In the genomic region with DNA sequence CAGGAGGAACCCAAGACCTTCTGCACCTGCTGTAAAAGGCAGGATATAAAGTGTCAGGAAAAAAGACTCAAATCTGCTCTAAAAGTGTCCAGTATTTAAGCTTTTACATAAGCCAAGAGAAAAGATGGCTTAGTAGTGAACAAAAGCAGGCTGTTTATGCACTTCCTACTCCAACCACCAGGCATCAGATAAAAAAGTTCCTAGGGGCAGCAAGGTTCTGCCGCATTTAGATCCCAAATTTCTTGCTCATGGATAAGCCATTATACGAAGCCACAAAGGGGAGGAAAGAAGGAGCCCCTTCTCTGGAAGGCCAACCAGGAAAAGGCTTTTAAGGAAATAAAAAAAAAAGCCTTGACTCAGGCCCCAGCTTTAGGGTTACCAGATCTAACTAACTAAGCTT, we compare ENCODE assay signal across 1 cellular context.
TF ChIP-seq lines count a peak whose summit lies in the region.

No MANE protein-coding gene starts in this region.

TF ChIP-seq in SK-N-SH, 30 proteins besides CTCF, POLR2A, EP300 and RAD21 (continued from another document):
- TF ChIP-seq, protein P1, sequence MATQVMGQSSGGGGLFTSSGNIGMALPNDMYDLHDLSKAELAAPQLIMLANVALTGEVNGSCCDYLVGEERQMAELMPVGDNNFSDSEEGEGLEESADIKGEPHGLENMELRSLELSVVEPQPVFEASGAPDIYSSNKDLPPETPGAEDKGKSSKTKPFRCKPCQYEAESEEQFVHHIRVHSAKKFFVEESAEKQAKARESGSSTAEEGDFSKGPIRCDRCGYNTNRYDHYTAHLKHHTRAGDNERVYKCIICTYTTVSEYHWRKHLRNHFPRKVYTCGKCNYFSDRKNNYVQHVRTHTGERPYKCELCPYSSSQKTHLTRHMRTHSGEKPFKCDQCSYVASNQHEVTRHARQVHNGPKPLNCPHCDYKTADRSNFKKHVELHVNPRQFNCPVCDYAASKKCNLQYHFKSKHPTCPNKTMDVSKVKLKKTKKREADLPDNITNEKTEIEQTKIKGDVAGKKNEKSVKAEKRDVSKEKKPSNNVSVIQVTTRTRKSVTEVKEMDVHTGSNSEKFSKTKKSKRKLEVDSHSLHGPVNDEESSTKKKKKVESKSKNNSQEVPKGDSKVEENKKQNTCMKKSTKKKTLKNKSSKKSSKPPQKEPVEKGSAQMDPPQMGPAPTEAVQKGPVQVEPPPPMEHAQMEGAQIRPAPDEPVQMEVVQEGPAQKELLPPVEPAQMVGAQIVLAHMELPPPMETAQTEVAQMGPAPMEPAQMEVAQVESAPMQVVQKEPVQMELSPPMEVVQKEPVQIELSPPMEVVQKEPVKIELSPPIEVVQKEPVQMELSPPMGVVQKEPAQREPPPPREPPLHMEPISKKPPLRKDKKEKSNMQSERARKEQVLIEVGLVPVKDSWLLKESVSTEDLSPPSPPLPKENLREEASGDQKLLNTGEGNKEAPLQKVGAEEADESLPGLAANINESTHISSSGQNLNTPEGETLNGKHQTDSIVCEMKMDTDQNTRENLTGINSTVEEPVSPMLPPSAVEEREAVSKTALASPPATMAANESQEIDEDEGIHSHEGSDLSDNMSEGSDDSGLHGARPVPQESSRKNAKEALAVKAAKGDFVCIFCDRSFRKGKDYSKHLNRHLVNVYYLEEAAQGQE (IDR thresholded peaks at IDR 0.05; ENCODE audit: low read depth, low read length) = no peak
- TF ChIP-seq RXRA (IDR thresholded peaks at IDR 0.05; ENCODE audit: borderline replicate concordance, low read depth) = no peak
- no peak for TF ChIP-seq MXI1 (IDR thresholded peaks at IDR 0.05; ENCODE audit: low read depth, low read length)
- TF ChIP-seq MAX (IDR thresholded peaks at IDR 0.05; ENCODE audit: low read depth) = no peak
- no peak for TF ChIP-seq CHD2 (IDR thresholded peaks at IDR 0.05; ENCODE audit: low read length, partially characterized antibody)
- TF ChIP-seq TAF1 (IDR thresholded peaks at IDR 0.05; ENCODE audit: borderline replicate concordance, low read depth, low read length) = no peak
- no peak for TF ChIP-seq ELF1 (IDR thresholded peaks at IDR 0.05)
- TF ChIP-seq YY1 (IDR thresholded peaks at IDR 0.05; ENCODE audit: low read depth) = no peak
